ENCODE assay signal across 11 cellular contexts in the genomic region with DNA sequence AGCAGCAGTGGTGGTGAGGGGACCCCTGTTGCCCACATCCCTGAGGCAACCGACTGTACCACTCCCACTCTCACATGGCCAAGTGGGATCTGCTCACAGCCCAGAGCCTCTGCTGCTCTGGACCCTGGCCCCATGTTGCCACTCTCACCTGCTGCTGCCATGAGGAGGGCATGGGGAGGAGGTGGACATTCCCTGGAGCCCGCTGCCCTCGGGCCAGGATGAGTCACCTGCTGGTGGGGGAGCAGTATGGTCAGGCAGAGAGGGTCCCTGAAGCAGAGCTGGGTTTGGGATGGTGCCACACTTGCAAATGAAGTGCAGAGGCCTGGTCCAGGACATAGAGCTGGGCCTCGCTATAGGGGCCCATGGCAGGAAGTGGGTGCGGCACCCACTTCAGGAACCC. TPM values are rescaled to one million over a fixed set of nuclear protein-coding genes. Genes with fewer than 3 reads are reported as not detected.
"Had no signal": no experiment of that assay in that cellular context is flagged by ENCODE, and none has a peak within 500 bp of the region (broad histone marks: within the 10 kb centered on the region; RNA-seq: fewer than 3 reads in every experiment).

No MANE protein-coding gene starts in this region.

- H3K9ac ChIP-seq: GM23248 had no signal

- H3K4me1 ChIP-seq: HAP-1 had no signal

- H3K36me3 ChIP-seq: HAP-1 had no signal

- DNase-seq: GM23248, GOT3, H7, HFFc6 had no signal

- H3K4me3 ChIP-seq: GM23248, HAP-1 had no signal

- H3K27ac ChIP-seq: GM23248, HL-60 had no signal

- H3K9me3 ChIP-seq: HAP-1 had no signal

- ATAC-seq: HCT116, HepG2 had no signal

- H2AFZ ChIP-seq: GM23248 had no signal

RNA-seq across cellular contexts. Expression of a gene that starts 26.1 kb away (rescaled TPM):
- total RNA-seq: GM23248, HepG2, HFFc6, HT1080 had no signal
- polyA plus RNA-seq: GM23248, IgD-negative memory B cell had no signal

RNA-seq across cellular contexts. Expression of a gene that starts 49.3 kb away (rescaled TPM):
- total RNA-seq: GM23248, H4, HFFc6, HT1080 had no signal
- polyA plus RNA-seq: GM23248 had no signal
